Comparison of ENCODE assay signal across 10 cellular contexts in the genomic region with DNA sequence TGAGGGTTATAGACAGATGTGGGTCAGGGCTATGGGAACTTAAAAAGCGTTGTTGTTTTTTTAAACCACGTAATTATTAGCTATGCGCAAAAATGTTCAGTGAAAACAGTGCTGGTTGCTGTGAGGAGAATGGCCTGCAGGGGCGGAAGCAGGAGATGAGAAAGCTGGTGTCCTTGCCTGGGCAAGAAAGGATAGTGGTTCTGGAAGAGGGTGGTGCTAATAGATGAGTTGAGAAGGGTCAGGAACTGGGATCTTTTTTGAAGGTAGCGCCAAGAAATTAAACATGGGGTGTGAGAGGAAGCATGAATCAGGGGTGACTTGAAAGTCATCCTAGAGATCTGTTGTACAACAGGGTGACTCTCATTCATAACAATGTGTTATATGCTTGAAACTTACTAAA. TPM values are rescaled to one million over a fixed set of nuclear protein-coding genes. Genes with fewer than 3 reads are reported as not detected.
A peak's percentile ranks its signal among the peaks of the same experiment; 100 is the strongest.
DNase-seq lines count a peak whose midpoint lies in the region; ATAC-seq, FAIRE-seq and TF ChIP-seq lines count a peak whose summit lies in the region.
"Had no signal": no experiment of that assay in that cellular context is flagged by ENCODE, and none has a peak within 500 bp of the region (broad histone marks: within the 10 kb centered on the region; RNA-seq: fewer than 3 reads in every experiment).

No MANE protein-coding gene starts in this region.

- no peak overlapping the region for H3K27ac ChIP-seq in A673 (ENCODE audit: low read depth, low read length, poor library complexity, severe bottlenecking)
- H3K27ac ChIP-seq in RWPE2 (ENCODE audit: poor library complexity, severe bottlenecking): peak overlapping the region; percentile 97
- peak overlapping the region; percentile 81 to 99 (median 97) for H3K27ac ChIP-seq in esophagus squamous epithelium

- H3K27me3 ChIP-seq in A673 (replicated peaks; ENCODE audit: insufficient read depth, low read depth, low read length, poor library complexity) (no peaks in the 10 kb centered on the region), RWPE2 (ENCODE audit: insufficient read depth, poor library complexity, severe bottlenecking) (no peaks in the 10 kb centered on the region), esophagus squamous epithelium (no peaks in the 10 kb centered on the region)

- no peak for TF ChIP-seq POLR2A in esophagus squamous epithelium (IDR thresholded peaks at IDR 0.05)

- TF ChIP-seq CTCF in A673 (conservative IDR thresholded peaks at IDR 0.05; ENCODE audit: low read depth, low read length) (0 out of 2 replicates have a peak, but pooled peaks have one; percentile 27), GM12872 (IDR thresholded peaks at IDR 0.05; ENCODE audit: insufficient read depth, low read depth, low read length) (peak; percentile 67), RWPE2 (IDR thresholded peaks at IDR 0.05; ENCODE audit: poor library complexity, severe bottlenecking) (peak; percentile 57), esophagus squamous epithelium (IDR thresholded peaks at IDR 0.05) (peak in 3 of 6 experiments; percentile 32 to 62 (median 50)), D721Med (IDR thresholded peaks at IDR 0.05; ENCODE audit: insufficient read depth, missing control alignments) (no peak)

- peak; percentile 29 for DNase-seq in A673 (ENCODE audit: low spot score)
- peak; percentile 83 for DNase-seq in RWPE2 (ENCODE audit: low spot score)
- DNase-seq in esophagus squamous epithelium (lab: John Stamatoyannopoulos, UW): no peak
- DNase-seq in D721Med (ENCODE audit: insufficient read length, low spot score): no peak
- DNase-seq in OCI-M2 (lab: John Stamatoyannopoulos, UW; ENCODE audit: unreplicated experiment): no peak
- no peak for DNase-seq in activated CD8-positive, alpha-beta memory T cell treated with anti-CD3 and anti-CD28 coated beads, Interleukin-2, amount 50 U/mL, for 4 hours
- DNase-seq: effector CD8-positive, alpha-beta T cell had no signal

- no TSS peak for BruUV-seq in A673 (replicated peaks; lab: Mats Ljungman, UMichigan)

- FAIRE-seq in D721Med (lab: Jason Lieb, UNC): no peak

- intact Hi-C loops in A673 (cut with micrococcal nuclease; ENCODE audit: unreplicated experiment) (no loop called here), esophagus squamous epithelium (cut with DNase I) (no loop called here)

- peak; percentile 76 for ATAC-seq in RWPE2 (ENCODE audit: low read depth)
- ATAC-seq in GM21717 (IDR thresholded peaks at IDR 0.05; ENCODE audit: unreplicated experiment): no peak

- H3K36me3 ChIP-seq in A673 (ENCODE audit: insufficient read depth, low read length, poor library complexity, severe bottlenecking) (no peaks in the 10 kb centered on the region), RWPE2 (ENCODE audit: low read depth) (peaks cover 9% of the 10 kb centered on the region), esophagus squamous epithelium (no peaks in the 10 kb centered on the region)

- H3K9me3 ChIP-seq in A673 (ENCODE audit: low read depth, low read length, poor library complexity, severe bottlenecking) (no peaks in the 10 kb centered on the region), RWPE2 (ENCODE audit: severe bottlenecking) (no peaks in the 10 kb centered on the region), esophagus squamous epithelium (no peaks in the 10 kb centered on the region)

- H3K4me3 ChIP-seq in A673 (ENCODE audit: low read depth, low read length, poor library complexity, severe bottlenecking) (no peak overlapping the region), RWPE2 (ENCODE audit: severe bottlenecking) (no peak overlapping the region), esophagus squamous epithelium (no peak overlapping the region)

- CTCF ChIA-PET in A673 (lab: Charles Lee): interaction anchor here (1.2 kb wide), 1 partner anchor 14 kb away, joined by 4 read pairs; no protein-coding TSS in a partner anchor

- 28 to 29% methylated on average over 5 of the region's 5 CpGs for WGBS in esophagus squamous epithelium, 2 donors

- H3K4me1 ChIP-seq in A673 (ENCODE audit: insufficient read depth, low read length, poor library complexity, severe bottlenecking) (no peaks in the 10 kb centered on the region), RWPE2 (ENCODE audit: insufficient read depth, poor library complexity, severe bottlenecking) (peaks cover 62% of the 10 kb centered on the region), esophagus squamous epithelium (peaks cover 25 to 75% (median 31%) of the 10 kb centered on the region in 3 donors)

- POLR2A ChIA-PET in A673 (lab: Charles Lee; ENCODE audit: low non-redundant PET): no interaction called here

RNA-seq across cellular contexts. Expression of gene SMG9, which starts 4.8 kb away (rescaled TPM):
- total RNA-seq in A673 (2021) (78.8 and 90.6 TPM in 2 replicates), esophagus squamous epithelium (10 to 100 TPM; 16.0 to 22.7 (median 21.1) TPM)

RNA-seq across cellular contexts. Expression of gene KCNN4, which starts 21.3 kb away (rescaled TPM):
- 0.20 TPM in 1 of 2 replicates, not detected in the other for total RNA-seq in A673 (2021)
- total RNA-seq in esophagus squamous epithelium: 10 to 100 TPM in 1 of 4 donors, 1 to 10 TPM in 3; 3.2 to 16.9 (median 5.3) TPM

RNA-seq across cellular contexts. Expression of gene LYPD5, which starts 42.7 kb away (rescaled TPM):
- total RNA-seq in A673 (2021) (not detected in 2 replicates), esophagus squamous epithelium (10 to 100 TPM in 3 of 4 donors, 1 to 10 TPM in 1; 9.9 to 32.0 (median 22.4) TPM)

RNA-seq across cellular contexts. Expression of gene IRGC, which starts 43.6 kb away (rescaled TPM):
- total RNA-seq in A673 (2021) (not detected in 2 replicates), esophagus squamous epithelium (not detected)
- total RNA-seq: renal cortical epithelial cell had no signal

Comparison
In these comparisons a context has a peak if more than half of its experiments do, and no peak if none do; other contexts are left out.
1. DNase-seq: peak in A673 (single experiment) and RWPE2 (single experiment); none in esophagus squamous epithelium (single experiment), D721Med (single experiment), OCI-M2 (single experiment) and activated CD8-positive, alpha-beta memory T cell treated with anti-CD3 and anti-CD28 coated beads, Interleukin-2, amount 50 U/mL, for 4 hours (single experiment).
2. RNA of gene LYPD5, which starts 42.7 kb away (total RNA-seq): 9.9 to 32.0 TPM in esophagus squamous epithelium; not detected in A673; every median in the first group is over 10 times any median in the second.